27 cellular contexts compared by ENCODE assay signal in genomic region chr19:754530-754929, GRCh38. TPM values are rescaled to one million over a fixed set of nuclear protein-coding genes. Genes with fewer than 3 reads are reported as not detected.
DNase-seq lines count a peak whose midpoint lies in the region; ATAC-seq and TF ChIP-seq lines count a peak whose summit lies in the region.
"Had no signal": no experiment of that assay in that cellular context is flagged by ENCODE, and none has a peak within 500 bp of the region (broad histone marks: within the 10 kb centered on the region; RNA-seq: fewer than 3 reads in every experiment).

No MANE protein-coding gene starts in this region.

- H3K27ac ChIP-seq in duodenal mucosa (ENCODE audit: low read depth, low read length) (peak overlapping the region; percentile 38), osteoblast (ENCODE audit: low read depth, low read length) (no peak overlapping the region)
- H3K27ac ChIP-seq: C4-2B, GM23248, SK-N-MC had no signal

- H3K9me3 ChIP-seq in duodenal mucosa (ENCODE audit: control insufficient read depth in 1 of 2, low read length in 2 of 2) (no peaks in the 10 kb centered on the region), osteoblast (ENCODE audit: low read depth, low read length) (no peaks in the 10 kb centered on the region)

- H3K36me3 ChIP-seq in duodenal mucosa (ENCODE audit: control insufficient read depth in 1 of 2, insufficient read depth in 2 of 2, low read length in 2 of 2) (peaks cover 4 to 25% of the 10 kb centered on the region in 2 donors), osteoblast (ENCODE audit: insufficient read depth, low read length) (no peaks in the 10 kb centered on the region)

- intact Hi-C loops in activated CD8-positive, alpha-beta T cell treated with anti-CD3 and anti-CD28 coated beads for 36 hours (cut with micrococcal nuclease) = no loop called here

- H3K79me2 ChIP-seq in osteoblast (ENCODE audit: insufficient read depth, low read length) = no peaks in the 10 kb centered on the region

- H3K4me1 Mint-ChIP-seq in activated CD8-positive, alpha-beta T cell treated with anti-CD3 and anti-CD28 coated beads, Interleukin-2, amount 10 ng/mL, durations not matched to agents 7 days and 5 days (ENCODE audit: low read depth) = no peaks in the 10 kb centered on the region
- no peaks in the 10 kb centered on the region for H3K4me1 Mint-ChIP-seq in activated CD8-positive, alpha-beta T cell treated with anti-CD3 and anti-CD28 coated beads for 36 hours (ENCODE audit: low read depth)
- H3K4me1 Mint-ChIP-seq: CD8-positive, alpha-beta memory T cell had no signal

- H3K27ac Mint-ChIP-seq in activated CD8-positive, alpha-beta T cell treated with anti-CD3 and anti-CD28 coated beads, Interleukin-2, amount 10 ng/mL, durations not matched to agents 7 days and 5 days = peak overlapping the region; percentile 20
- H3K27ac Mint-ChIP-seq in activated CD8-positive, alpha-beta T cell treated with anti-CD3 and anti-CD28 coated beads for 36 hours = no peak overlapping the region
- H3K27ac Mint-ChIP-seq: CD8-positive, alpha-beta memory T cell; H9 had no signal

- H3K36me3 Mint-ChIP-seq in activated CD8-positive, alpha-beta T cell treated with anti-CD3 and anti-CD28 coated beads, Interleukin-2, amount 10 ng/mL, durations not matched to agents 7 days and 5 days (ENCODE audit: low read depth) = peaks cover under 1% of the 10 kb centered on the region
- no peaks in the 10 kb centered on the region for H3K36me3 Mint-ChIP-seq in activated CD8-positive, alpha-beta T cell treated with anti-CD3 and anti-CD28 coated beads for 36 hours (ENCODE audit: low read depth)

- no peak overlapping the region for H3K4me2 ChIP-seq in osteoblast (ENCODE audit: insufficient read depth, low read length)

- POLR2A ChIA-PET in activated CD8-positive, alpha-beta T cell treated with anti-CD3 and anti-CD28 coated beads, Interleukin-2, amount 10 ng/mL, durations not matched to agents 7 days and 5 days (lab: Charles Lee) = no interaction called here
- POLR2A ChIA-PET in activated CD8-positive, alpha-beta T cell treated with anti-CD3 and anti-CD28 coated beads for 36 hours (lab: Charles Lee) = no interaction called here

- no peaks in the 10 kb centered on the region for H3K27me3 Mint-ChIP-seq in activated CD8-positive, alpha-beta T cell treated with anti-CD3 and anti-CD28 coated beads, Interleukin-2, amount 10 ng/mL, durations not matched to agents 7 days and 5 days (ENCODE audit: low read depth)
- peaks cover 2% of the 10 kb centered on the region for H3K27me3 Mint-ChIP-seq in activated CD8-positive, alpha-beta T cell treated with anti-CD3 and anti-CD28 coated beads for 36 hours

- CTCF ChIA-PET in activated CD8-positive, alpha-beta T cell treated with anti-CD3 and anti-CD28 coated beads, Interleukin-2, amount 10 ng/mL, durations not matched to agents 7 days and 5 days (lab: Charles Lee) = no interaction called here
- CTCF ChIA-PET in activated CD8-positive, alpha-beta T cell treated with anti-CD3 and anti-CD28 coated beads for 36 hours (lab: Charles Lee) = no interaction called here

- no peak for ATAC-seq in activated CD8-positive, alpha-beta T cell treated with anti-CD3 and anti-CD28 coated beads, Interleukin-2, amount 10 ng/mL, durations not matched to agents 7 days and 5 days
- ATAC-seq in activated CD8-positive, alpha-beta T cell treated with anti-CD3 and anti-CD28 coated beads for 36 hours = no peak
- no peak for ATAC-seq in HG02610 (IDR thresholded peaks at IDR 0.05; ENCODE audit: unreplicated experiment)

- DNase-seq in activated CD8-positive, alpha-beta T cell treated with anti-CD3 and anti-CD28 coated beads, Interleukin-2, amount 10 ng/mL, durations not matched to agents 7 days and 5 days = no peak
- no peak for DNase-seq in activated CD8-positive, alpha-beta T cell treated with anti-CD3 and anti-CD28 coated beads for 36 hours
- peak; percentile 22 for DNase-seq in osteoblast (ENCODE audit: insufficient read length, low spot score, missing footprints)
- DNase-seq in islet precursor cell = no peak
- DNase-seq in NCI-H524 treated with DMSO at 0.1 percent for 48 hours (lab: John Stamatoyannopoulos, UW) = no peak
- no peak for DNase-seq in anterior cingulate cortex (lab: John Stamatoyannopoulos, UW)
- DNase-seq: 8988T; AML-193; CD8-positive, alpha-beta memory T cell; GDM1; GM23248; H9; IMR-90; Karpas-422; MV-4-11; NCI-H1694; NCI-H2081; NCI-H2171; NCI-H526; OCI-M1; SHP77 treated with DMSO at 0.1 percent for 48 hours had no signal

- H3K4me3 ChIP-seq in duodenal mucosa (ENCODE audit: low read depth in 1 of 2, low read length in 2 of 2) = peak overlapping the region; percentile 50
- no peak overlapping the region for H3K4me3 ChIP-seq in osteoblast (ENCODE audit: insufficient read depth, low read length)
- H3K4me3 ChIP-seq: GM23248, SK-N-MC had no signal

- H4K20me1 ChIP-seq in osteoblast (ENCODE audit: insufficient read depth, low read length) = no peaks in the 10 kb centered on the region

- H3K4me1 ChIP-seq in duodenal mucosa (ENCODE audit: control insufficient read depth in 1 of 2, insufficient read depth in 2 of 2, low read length in 2 of 2) = peaks cover 0 to 32% of the 10 kb centered on the region in 2 donors
- H3K4me1 ChIP-seq in osteoblast (ENCODE audit: insufficient read depth, low read length) = peaks cover 21% of the 10 kb centered on the region

- TF ChIP-seq CTCF in activated CD8-positive, alpha-beta T cell treated with anti-CD3 and anti-CD28 coated beads for 36 hours (IDR thresholded peaks at IDR 0.05) = no peak
- no peak for TF ChIP-seq CTCF in osteoblast (IDR thresholded peaks at IDR 0.05; ENCODE audit: extremely low read depth, low read depth, low read length)

- peaks cover 7% of the 10 kb centered on the region for H3K9me3 Mint-ChIP-seq in activated CD8-positive, alpha-beta T cell treated with anti-CD3 and anti-CD28 coated beads, Interleukin-2, amount 10 ng/mL, durations not matched to agents 7 days and 5 days (ENCODE audit: insufficient read depth)
- H3K9me3 Mint-ChIP-seq in activated CD8-positive, alpha-beta T cell treated with anti-CD3 and anti-CD28 coated beads for 36 hours = peaks cover 5% of the 10 kb centered on the region

- H2AFZ ChIP-seq in osteoblast (ENCODE audit: low read length) = no peak overlapping the region
- H2AFZ ChIP-seq: GM23248 had no signal

- H3K9ac ChIP-seq in duodenal mucosa (ENCODE audit: low read depth in 1 of 2, low read length in 2 of 2) = peak overlapping the region; percentile 48 to 51
- H3K9ac ChIP-seq: GM23248 had no signal

- H3K4me3 Mint-ChIP-seq in activated CD8-positive, alpha-beta T cell treated with anti-CD3 and anti-CD28 coated beads, Interleukin-2, amount 10 ng/mL, durations not matched to agents 7 days and 5 days = no peak overlapping the region
- H3K4me3 Mint-ChIP-seq in activated CD8-positive, alpha-beta T cell treated with anti-CD3 and anti-CD28 coated beads for 36 hours = no peak overlapping the region
- H3K4me3 Mint-ChIP-seq: CD8-positive, alpha-beta memory T cell; H9 had no signal

- H3K27me3 ChIP-seq in duodenal mucosa (ENCODE audit: control insufficient read depth in 1 of 2, insufficient read depth in 2 of 2, low read length in 2 of 2) (no peaks in the 10 kb centered on the region), osteoblast (ENCODE audit: insufficient read depth, low read length) (no peaks in the 10 kb centered on the region)

RNA-seq across cellular contexts. Expression of gene MISP, which starts 3.6 kb away (rescaled TPM):
- not detected for total RNA-seq in activated CD8-positive, alpha-beta T cell treated with anti-CD3 and anti-CD28 coated beads, Interleukin-2, amount 10 ng/mL, durations not matched to agents 7 days and 5 days
- total RNA-seq in activated CD8-positive, alpha-beta T cell treated with anti-CD3 and anti-CD28 coated beads for 36 hours = not detected
- 0.36 and 0.59 TPM in 2 replicates for total RNA-seq in osteoblast
- total RNA-seq: CD8-positive, alpha-beta memory T cell; GM23248; IMR-90 had no signal

RNA-seq across cellular contexts. Expression of gene PTBP1, which starts 42.7 kb away (rescaled TPM):
- 100 to 1,000 TPM; 524 to 526 TPM for total RNA-seq in activated CD8-positive, alpha-beta T cell treated with anti-CD3 and anti-CD28 coated beads, Interleukin-2, amount 10 ng/mL, durations not matched to agents 7 days and 5 days
- 100 to 1,000 TPM; 581 to 582 TPM for total RNA-seq in activated CD8-positive, alpha-beta T cell treated with anti-CD3 and anti-CD28 coated beads for 36 hours
- 106 and 124 TPM in 2 replicates for total RNA-seq in osteoblast

RNA-seq across cellular contexts. Expression of gene PALM, which starts 45.8 kb away (rescaled TPM):
- total RNA-seq in activated CD8-positive, alpha-beta T cell treated with anti-CD3 and anti-CD28 coated beads, Interleukin-2, amount 10 ng/mL, durations not matched to agents 7 days and 5 days = not detected
- under 1 TPM; 0.22 to 0.36 TPM for total RNA-seq in activated CD8-positive, alpha-beta T cell treated with anti-CD3 and anti-CD28 coated beads for 36 hours
- total RNA-seq in osteoblast = 9.7 and 10.5 TPM in 2 replicates
- total RNA-seq: CD8-positive, alpha-beta memory T cell; HT1080 had no signal

RNA-seq across cellular contexts. Expression of gene PRSS57, which starts 59.3 kb away (rescaled TPM):
- not detected for total RNA-seq in activated CD8-positive, alpha-beta T cell treated with anti-CD3 and anti-CD28 coated beads, Interleukin-2, amount 10 ng/mL, durations not matched to agents 7 days and 5 days
- total RNA-seq in activated CD8-positive, alpha-beta T cell treated with anti-CD3 and anti-CD28 coated beads for 36 hours = not detected
- total RNA-seq in osteoblast = not detected in 2 replicates
- total RNA-seq: CD8-positive, alpha-beta memory T cell; GM23248; H9; HT1080; IMR-90; M059J had no signal
